Comparison of ENCODE assay signal across 2 cellular contexts in genomic region chr16:2105291-2105690, GRCh38. TPM values are rescaled to one million over a fixed set of nuclear protein-coding genes. Genes with fewer than 3 reads are reported as not detected.
"Had no signal": no experiment of that assay in that cellular context is flagged by ENCODE, and none has a peak within 500 bp of the region (broad histone marks: within the 10 kb centered on the region; RNA-seq: fewer than 3 reads in every experiment).

No MANE protein-coding gene starts in this region.

RNA-seq across cellular contexts. Expression of gene RAB26, which starts 43.1 kb away (rescaled TPM):
- total RNA-seq: thoracic aorta, tibial nerve had no signal
